ENCODE assay signal across 23 cellular contexts in the genomic region with DNA sequence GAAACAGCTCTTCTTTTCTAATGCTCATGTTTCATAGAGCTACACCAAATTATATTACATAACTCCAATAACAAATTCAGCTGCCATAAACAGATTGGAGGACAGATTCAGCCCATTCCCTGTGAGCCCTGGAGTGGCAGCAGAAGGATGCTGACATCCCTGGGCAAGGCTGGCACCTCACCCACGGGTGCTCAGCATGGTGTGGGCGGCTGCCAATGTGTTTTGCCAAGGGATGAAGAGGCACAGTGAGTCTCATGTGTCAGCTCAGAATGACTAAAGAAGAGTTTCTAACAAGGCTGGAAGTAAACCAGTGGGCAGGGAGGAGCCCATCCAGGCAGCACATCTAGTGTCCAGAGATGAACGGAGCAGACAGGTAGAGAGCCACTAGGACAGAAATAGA.
DNase-seq lines count a peak whose midpoint lies in the region; ATAC-seq and TF ChIP-seq lines count a peak whose summit lies in the region.
"Had no signal": no experiment of that assay in that cellular context is flagged by ENCODE, and none has a peak within 500 bp of the region (broad histone marks: within the 10 kb centered on the region; RNA-seq: fewer than 3 reads in every experiment).

No MANE protein-coding gene starts in this region.

- no peaks in the 10 kb centered on the region for H3K9me3 ChIP-seq in right atrium auricular region
- H3K9me3 ChIP-seq: HAP-1, Peyer's patch had no signal

- H3K27me3 ChIP-seq in right atrium auricular region: no peaks in the 10 kb centered on the region
- H3K27me3 ChIP-seq: Peyer's patch had no signal

- no peak overlapping the region for H3K4me3 ChIP-seq in right atrium auricular region
- H3K4me3 ChIP-seq: HAP-1, Peyer's patch, SK-N-MC had no signal

- no peaks in the 10 kb centered on the region for H3K4me1 ChIP-seq in right atrium auricular region
- H3K4me1 ChIP-seq: HAP-1, Peyer's patch had no signal

- no peaks in the 10 kb centered on the region for H3K36me3 ChIP-seq in right atrium auricular region
- H3K36me3 ChIP-seq: HAP-1, Peyer's patch had no signal

- ATAC-seq in left cardiac atrium: no peak
- ATAC-seq in GM21717 (IDR thresholded peaks at IDR 0.05; ENCODE audit: unreplicated experiment): no peak

- intact Hi-C loops in left cardiac atrium (cut with DNase I): no loop called here

- H3K27ac ChIP-seq in right atrium auricular region: no peak overlapping the region
- H3K27ac ChIP-seq: Peyer's patch, SK-N-MC had no signal

- no peak for TF ChIP-seq CTCF in right atrium auricular region (IDR thresholded peaks at IDR 0.05)

- DNase-seq in right atrium auricular region (ENCODE audit: low spot score) (peak; percentile 44), left cardiac atrium (no peak), cerebellum (ENCODE audit: low spot score) (peak; percentile 91), middle frontal gyrus (ENCODE audit: extremely low spot score, low spot score) (peak; percentile 75), HT-29 (ENCODE audit: low spot score) (no peak), COR-L47 (lab: John Stamatoyannopoulos, UW) (no peak)
- DNase-seq in activated naive CD4-positive, alpha-beta T cell (lab: John Stamatoyannopoulos, UW): no peak
- DNase-seq: 8988T, ACHN, DMS53, GOT3, KBM-7, NCI-H1105 treated with DMSO at 0.1 percent for 48 hours, NCI-H2029 treated with DMSO at 0.1 percent for 48 hours, NCI-H2227 treated with DMSO at 0.1 percent for 48 hours, NCI-H526 treated with DMSO at 0.1 percent for 48 hours, OCI-M1, Peyer's patch, SHP77 treated with DMSO at 0.1 percent for 48 hours, SW 1271 had no signal

Comparison
In these comparisons a context has a peak if more than half of its experiments do, and no peak if none do; other contexts are left out.
1. DNase-seq: peak in right atrium auricular region (single experiment), cerebellum (single experiment) and middle frontal gyrus (single experiment); none in left cardiac atrium (single experiment), HT-29 (single experiment), COR-L47 (single experiment) and activated naive CD4-positive, alpha-beta T cell (0 of 4).